30 cellular contexts compared by ENCODE assay signal in genomic region chr2:206520450-206520849, GRCh38.
"Had no signal": no experiment of that assay in that cellular context is flagged by ENCODE, and none has a peak within 500 bp of the region (broad histone marks: within the 10 kb centered on the region; RNA-seq: fewer than 3 reads in every experiment).

No MANE protein-coding gene starts in this region.

- H3K36me3 ChIP-seq: adrenal gland, breast epithelium, MG63, Peyer's patch, SJSA1 had no signal

- H3K9me2 ChIP-seq: SK-N-SH had no signal

- DNase-seq: activated CD4-positive, alpha-beta memory T cell treated with anti-CD3 and anti-CD28 coated beads for 36 hours; activated CD4-positive, alpha-beta T cell treated with anti-CD3 and anti-CD28 coated beads for 4 hours; activated CD4-positive, alpha-beta T cell treated with anti-CD3 and anti-CD28 coated beads, Interleukin-2, amount 50 U/mL, for 1 hour; activated CD8-positive, alpha-beta memory T cell treated with anti-CD3 and anti-CD28 coated beads, Interleukin-2, amount 50 U/mL, for 4 hours; activated gamma-delta T cell treated with Interleukin-2 at 50 U/mL for 16 hours; activated naive CD4-positive, alpha-beta T cell treated with anti-CD3 and anti-CD28 coated beads for 36 hours; activated T-cell treated with anti-CD3 and anti-CD28 coated beads for 4 hours; activated T-cell treated with anti-CD3 and anti-CD28 coated beads, Interleukin-2, amount 50 U/mL, for 4 hours; adrenal gland; body of pancreas; cerebellar nuclear complex; Karpas-422; KBM-7; MG63; MV-4-11; NCI-H1092; NCI-H187 treated with DMSO at 0.1 percent for 48 hours; NCI-H2081; NCI-H2227 treated with DMSO at 0.1 percent for 48 hours; NCI-H446; NCI-H510A treated with DMSO at 0.1 percent for 48 hours; NCI-H526 treated with DMSO at 0.1 percent for 48 hours; PC-3; Peyer's patch; SHP77 treated with DMSO at 0.1 percent for 48 hours; SK-N-SH had no signal

- H3K27ac ChIP-seq: adrenal gland, body of pancreas, breast epithelium, Peyer's patch, SJSA1 had no signal

- H3K9me3 ChIP-seq: adrenal gland, body of pancreas, breast epithelium, MG63, Peyer's patch, SJSA1, SK-N-SH had no signal

- H3K4me3 ChIP-seq: adrenal gland, body of pancreas, breast epithelium, MG63, Peyer's patch, SJSA1 had no signal

- FAIRE-seq: astrocyte, TTC549 had no signal

- H3K27me3 ChIP-seq: adrenal gland, body of pancreas, breast epithelium, MG63, Peyer's patch, SJSA1 had no signal

- H3K4me1 ChIP-seq: adrenal gland, body of pancreas, breast epithelium, Peyer's patch, SJSA1 had no signal

- H3K9ac ChIP-seq: SK-N-SH had no signal

- H3K4me2 ChIP-seq: SK-N-SH had no signal
